Comparison of ENCODE assay signal across 1 cellular context in the genomic region with DNA sequence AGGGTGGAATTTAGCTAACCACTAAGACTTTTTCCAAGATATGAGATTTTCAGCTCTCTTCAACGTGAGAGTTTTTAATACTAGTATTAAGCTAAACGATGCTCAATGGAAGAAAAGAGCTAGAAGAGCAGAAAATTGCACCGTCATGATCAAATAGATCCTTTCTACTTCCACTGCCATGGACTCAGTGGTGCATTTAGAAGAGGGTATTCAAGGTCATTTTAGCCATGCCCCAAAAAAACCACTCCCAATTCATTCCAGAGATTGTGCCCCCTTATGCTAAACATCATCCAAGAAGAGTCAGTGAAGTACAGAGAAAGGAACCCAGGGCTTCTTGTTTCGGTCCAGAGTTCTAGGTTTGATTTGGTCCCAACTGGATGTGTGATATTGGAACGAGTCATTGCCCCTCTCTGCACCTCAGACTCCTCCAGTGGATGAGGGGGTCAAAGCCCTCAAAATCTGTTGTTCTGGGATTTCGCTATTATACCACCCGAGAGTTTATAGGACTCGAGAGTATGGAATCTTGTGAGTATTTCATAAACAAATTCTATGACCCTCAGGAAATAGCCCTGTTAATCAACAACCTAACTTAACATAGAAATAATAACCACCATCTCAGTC.
A peak's percentile ranks its signal among the peaks of the same experiment; 100 is the strongest.
TF ChIP-seq lines count a peak whose summit lies in the region.

No MANE protein-coding gene starts in this region.

TF ChIP-seq in IMR-90, 13 proteins besides CTCF, POLR2A, EP300 and RAD21:
- TF ChIP-seq NFE2L2 (IDR thresholded peaks at IDR 0.05; ENCODE audit: low read depth, low read length) (peak; percentile 11; the same call in 1 of the 2 replicates), RFX5 (IDR thresholded peaks at IDR 0.05; ENCODE audit: low read depth, low read length) (no peak)
